9 cellular contexts compared by ENCODE assay signal in the genomic region with DNA sequence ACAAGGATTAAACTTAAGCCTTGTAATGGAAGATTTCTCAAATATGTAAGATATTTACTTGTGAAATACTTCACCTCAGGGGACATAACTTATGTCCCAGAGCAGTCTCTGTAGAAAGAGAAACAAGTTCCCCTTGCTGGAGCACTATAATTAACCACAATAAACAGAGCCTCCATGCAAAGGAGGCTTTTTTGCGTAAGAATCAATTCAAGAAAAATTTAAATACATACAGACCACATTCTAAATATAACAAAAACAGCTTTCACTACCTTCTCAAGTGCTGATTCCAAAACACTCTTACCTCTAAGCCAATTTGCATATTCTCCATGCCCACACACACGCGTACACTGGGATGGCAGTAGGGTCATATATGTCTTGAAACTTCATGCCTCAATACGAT. TPM values are rescaled to one million over a fixed set of nuclear protein-coding genes. Genes with fewer than 3 reads are reported as not detected.
DNase-seq lines count a peak whose midpoint lies in the region; ATAC-seq and TF ChIP-seq lines count a peak whose summit lies in the region.
"Had no signal": no experiment of that assay in that cellular context is flagged by ENCODE, and none has a peak within 500 bp of the region (broad histone marks: within the 10 kb centered on the region; RNA-seq: fewer than 3 reads in every experiment).

No MANE protein-coding gene starts in this region.

- no peaks in the 10 kb centered on the region for H3K9me3 ChIP-seq in effector memory CD4-positive, alpha-beta T cell (ENCODE audit: control insufficient read depth, low read length)

- DNase-seq in fibroblast of villous mesenchyme (ENCODE audit: low read depth) (peak; percentile 57), HCEC 1CT (no peak), NCI-H2196 (lab: John Stamatoyannopoulos, UW; ENCODE audit: unreplicated experiment) (no peak), NCI-H446 (lab: John Stamatoyannopoulos, UW) (no peak)
- DNase-seq in effector memory CD4-positive, alpha-beta T cell, result no peak
- DNase-seq: T-helper 1 cell had no signal

- H3K4me3 ChIP-seq in fibroblast of villous mesenchyme (ENCODE audit: low read depth, low read length), result no peak overlapping the region
- H3K4me3 ChIP-seq in effector memory CD4-positive, alpha-beta T cell (ENCODE audit: insufficient read depth, low read depth, low read length, poor library complexity, severe bottlenecking), result no peak overlapping the region

- no peaks in the 10 kb centered on the region for H3K4me1 ChIP-seq in effector memory CD4-positive, alpha-beta T cell (ENCODE audit: control insufficient read depth, insufficient read depth, low read length, poor library complexity, severe bottlenecking)

- no peak for TF ChIP-seq CTCF in fibroblast of villous mesenchyme (IDR thresholded peaks at IDR 0.05; ENCODE audit: insufficient read depth, low read depth, low read length)

- ATAC-seq in GM18858 (IDR thresholded peaks at IDR 0.05; ENCODE audit: unreplicated experiment) (peak; percentile 96), GM21825 (IDR thresholded peaks at IDR 0.05; ENCODE audit: unreplicated experiment) (peak; percentile 85), HG03558 (IDR thresholded peaks at IDR 0.05; ENCODE audit: extremely low read depth, unreplicated experiment) (peak; percentile 85)

- no peaks in the 10 kb centered on the region for H3K36me3 ChIP-seq in effector memory CD4-positive, alpha-beta T cell (ENCODE audit: control insufficient read depth, insufficient read depth, low read length)

- H3K27me3 ChIP-seq in effector memory CD4-positive, alpha-beta T cell (replicated peaks; ENCODE audit: control insufficient read depth, insufficient read depth, low read length, poor library complexity, severe bottlenecking), result no peaks in the 10 kb centered on the region

- H3K27ac ChIP-seq in effector memory CD4-positive, alpha-beta T cell (ENCODE audit: insufficient read depth, low read length, poor library complexity, severe bottlenecking), result no peak overlapping the region

RNA-seq across cellular contexts. Expression of a gene that starts 30.7 kb away (rescaled TPM):
- total RNA-seq in fibroblast of villous mesenchyme, result 79.9 and 147 TPM in 2 replicates

RNA-seq across cellular contexts. Expression of a gene that starts 42.5 kb away (rescaled TPM):
- 55.1 and 85.9 TPM in 2 replicates for total RNA-seq in fibroblast of villous mesenchyme

RNA-seq across cellular contexts. Expression of a gene that starts 53.1 kb away (rescaled TPM):
- 11.9 and 12.1 TPM in 2 replicates for total RNA-seq in fibroblast of villous mesenchyme
